Comparison of ENCODE assay signal across 25 cellular contexts in the genomic region with DNA sequence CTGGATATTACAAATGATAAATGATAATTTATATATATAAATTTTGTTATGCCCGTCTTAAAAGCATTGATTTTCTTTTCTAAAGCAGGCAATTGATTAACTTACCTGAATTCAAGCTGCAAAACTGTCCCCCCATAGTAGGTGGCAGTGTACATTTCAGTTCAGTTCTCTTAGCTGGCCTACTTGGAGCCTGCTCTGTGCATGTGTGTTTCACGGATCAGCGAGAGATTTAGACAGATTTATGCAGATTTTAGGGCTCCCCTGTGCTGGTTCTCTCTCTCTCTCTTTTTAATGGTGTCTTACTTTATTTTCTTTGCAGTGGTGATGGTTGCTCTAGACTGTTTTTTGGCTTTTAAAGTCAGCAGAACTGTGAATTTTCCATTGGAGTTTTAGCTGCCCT. TPM values are rescaled to one million over a fixed set of nuclear protein-coding genes. Genes with fewer than 3 reads are reported as not detected.
DNase-seq lines count a peak whose midpoint lies in the region; FAIRE-seq and TF ChIP-seq lines count a peak whose summit lies in the region.
"Had no signal": no experiment of that assay in that cellular context is flagged by ENCODE, and none has a peak within 500 bp of the region (broad histone marks: within the 10 kb centered on the region; RNA-seq: fewer than 3 reads in every experiment).

No MANE protein-coding gene starts in this region.

- peaks cover 0 to 5% of the 10 kb centered on the region in 2 donors for H3K27me3 Mint-ChIP-seq in CD8-positive, alpha-beta memory T cell
- H3K27me3 Mint-ChIP-seq: CD4-positive, alpha-beta T cell had no signal

- H3K9ac ChIP-seq in SK-N-MC (ENCODE audit: insufficient read length) (no peak overlapping the region), kidney (ENCODE audit: low read length in 2 of 2) (no peak overlapping the region), smooth muscle cell (ENCODE audit: low read depth) (no peak overlapping the region)

- no peak overlapping the region for H2AFZ ChIP-seq in smooth muscle cell (ENCODE audit: low read depth)

- no peaks in the 10 kb centered on the region for H3K4me1 Mint-ChIP-seq in CD8-positive, alpha-beta memory T cell
- H3K4me1 Mint-ChIP-seq: activated naive CD8-positive, alpha-beta T cell treated with anti-CD3 and anti-CD28 coated beads, Interleukin-2, amount 10 ng/mL, durations not matched to agents 7 days and 5 days had no signal

- 85% methylated on average over 3 of the region's 3 CpGs for WGBS in smooth muscle cell (ENCODE audit: low lambda C conversion rate)

- peaks cover 47% of the 10 kb centered on the region for H3K36me3 ChIP-seq in SK-N-MC (ENCODE audit: insufficient read depth, low read length)
- no peaks in the 10 kb centered on the region for H3K36me3 ChIP-seq in kidney (ENCODE audit: control insufficient read depth in 1 of 2, insufficient read depth in 2 of 2, low read length in 2 of 2)
- no peaks in the 10 kb centered on the region for H3K36me3 ChIP-seq in smooth muscle cell (ENCODE audit: low read depth)
- H3K36me3 ChIP-seq in CD8-positive, alpha-beta memory T cell (ENCODE audit: insufficient read depth, low read length): no peaks in the 10 kb centered on the region
- H3K36me3 ChIP-seq: HAP-1, lower lobe of right lung had no signal

- peaks cover 27% of the 10 kb centered on the region for H3F3A ChIP-seq in smooth muscle cell (ENCODE audit: low read depth)

- no peaks in the 10 kb centered on the region for H3K36me3 Mint-ChIP-seq in CD8-positive, alpha-beta memory T cell
- H3K36me3 Mint-ChIP-seq: activated naive CD8-positive, alpha-beta T cell treated with anti-CD3 and anti-CD28 coated beads, Interleukin-2, amount 10 ng/mL, durations not matched to agents 7 days and 5 days had no signal

- peak overlapping the region; percentile 63 for H3K27ac ChIP-seq in SK-N-MC
- H3K27ac ChIP-seq in kidney (ENCODE audit: low read depth in 2 of 2, low read length in 2 of 2): peak overlapping the region; percentile 11 to 17
- peak overlapping the region; percentile 3 for H3K27ac ChIP-seq in smooth muscle cell (ENCODE audit: low read depth)
- H3K27ac ChIP-seq in CD8-positive, alpha-beta memory T cell (ENCODE audit: low read depth, low read length): no peak overlapping the region
- H3K27ac ChIP-seq: 22Rv1, lower lobe of right lung, testis had no signal

- no peaks in the 10 kb centered on the region for H3K9me3 ChIP-seq in SK-N-MC (ENCODE audit: low read depth, low read length)
- no peaks in the 10 kb centered on the region for H3K9me3 ChIP-seq in kidney (ENCODE audit: control insufficient read depth in 1 of 2, low read length in 2 of 2)
- no peaks in the 10 kb centered on the region for H3K9me3 ChIP-seq in smooth muscle cell (replicated peaks; ENCODE audit: low read depth)
- no peaks in the 10 kb centered on the region for H3K9me3 ChIP-seq in CD8-positive, alpha-beta memory T cell (ENCODE audit: low read length)
- H3K9me3 ChIP-seq: HAP-1, lower lobe of right lung, testis had no signal

- intact Hi-C loops in kidney (cut with DNase I): no loop called here

- peak; percentile 36 for DNase-seq in NCI-H82 (lab: John Stamatoyannopoulos, UW)
- no peak for DNase-seq in NCI-H82 treated with DMSO at 0.1 percent for 48 hours (lab: John Stamatoyannopoulos, UW; ENCODE audit: unreplicated experiment)
- no peak for DNase-seq in SK-N-MC (ENCODE audit: low read depth, low spot score)
- DNase-seq in kidney: no peak
- DNase-seq in smooth muscle cell (lab: John Stamatoyannopoulos, UW; ENCODE audit: unreplicated experiment): no peak
- DNase-seq in NCI-H1417 (lab: John Stamatoyannopoulos, UW): no peak
- no peak for DNase-seq in CD8-positive, alpha-beta memory T cell
- no peak for DNase-seq in activated gamma-delta T cell (lab: John Stamatoyannopoulos, UW)
- DNase-seq: activated naive CD8-positive, alpha-beta T cell treated with anti-CD3 and anti-CD28 coated beads, Interleukin-2, amount 10 ng/mL, durations not matched to agents 7 days and 5 days; activated T-cell treated with anti-CD3 and anti-CD28 coated beads for 4 hours; CD4-positive, alpha-beta T cell; KG1; lower lobe of right lung; NCI-H1436; NCI-H2081 treated with DMSO at 0.1 percent for 48 hours; NCI-H226; NCI-H748 treated with DMSO at 0.1 percent for 48 hours; stimulated activated naive CD8-positive, alpha-beta T cell treated with anti-CD3 and anti-CD28 coated beads, Interleukin-15, Interleukin-2, amounts not matched to agents 100 U/mL and 50 U/mL, for 24 hours; testis had no signal

- peaks cover 5 to 13% of the 10 kb centered on the region in 2 donors for H3K4me1 ChIP-seq in kidney (ENCODE audit: control insufficient read depth in 1 of 2, insufficient read depth in 1 of 2, low read depth in 1 of 2, low read length in 2 of 2)
- peaks cover 16% of the 10 kb centered on the region for H3K4me1 ChIP-seq in smooth muscle cell (ENCODE audit: low read depth)
- no peaks in the 10 kb centered on the region for H3K4me1 ChIP-seq in CD8-positive, alpha-beta memory T cell (ENCODE audit: insufficient read depth, low read length)
- H3K4me1 ChIP-seq: testis had no signal

- H3K4me3 ChIP-seq in SK-N-MC (no peak overlapping the region), kidney (ENCODE audit: low read length in 2 of 2) (no peak overlapping the region), smooth muscle cell (no peak overlapping the region)
- H3K4me3 ChIP-seq in CD8-positive, alpha-beta memory T cell (ENCODE audit: low read length): no peak overlapping the region
- H3K4me3 ChIP-seq: HAP-1, lower lobe of right lung, testis had no signal

- FAIRE-seq in kidney (lab: Jason Lieb, UNC): no peak
- FAIRE-seq: endothelial cell of umbilical vein, islet of Langerhans, TTC549 had no signal

- peaks cover 74% of the 10 kb centered on the region for H4K20me1 ChIP-seq in smooth muscle cell (ENCODE audit: low read depth)

- CTCF ChIA-PET in CD8-positive, alpha-beta memory T cell (lab: Charles Lee): no interaction called here

- peaks cover 100% of the 10 kb centered on the region for H3K79me2 ChIP-seq in smooth muscle cell (ENCODE audit: low read depth)

- H3K4me3 Mint-ChIP-seq in CD8-positive, alpha-beta memory T cell: no peak overlapping the region
- H3K4me3 Mint-ChIP-seq: activated naive CD8-positive, alpha-beta T cell treated with anti-CD3 and anti-CD28 coated beads, Interleukin-2, amount 10 ng/mL, durations not matched to agents 7 days and 5 days; CD4-positive, alpha-beta T cell; T-helper 1 cell treated with Interleukin-12 subunit alpha and Interleukin-12 subunit beta and Interleukin-4 antibody, amounts not matched to agents 30 μg/mL and 1 μg/mL, for 36 hours had no signal

- H3K27ac Mint-ChIP-seq in CD8-positive, alpha-beta memory T cell: peak overlapping the region in 1 of 8 donors; percentile 5
- H3K27ac Mint-ChIP-seq: activated naive CD8-positive, alpha-beta T cell treated with anti-CD3 and anti-CD28 coated beads, Interleukin-2, amount 10 ng/mL, durations not matched to agents 7 days and 5 days; CD4-positive, alpha-beta T cell; T-helper 1 cell treated with Interleukin-12 subunit alpha and Interleukin-12 subunit beta and Interleukin-4 antibody, amounts not matched to agents 30 μg/mL and 1 μg/mL, for 36 hours had no signal

- TF ChIP-seq CTCF in kidney (IDR thresholded peaks at IDR 0.05; ENCODE audit: borderline replicate concordance, extremely low read depth, insufficient read depth) (no peak), smooth muscle cell (IDR thresholded peaks at IDR 0.05; ENCODE audit: borderline replicate concordance, insufficient read depth, poor library complexity, severe bottlenecking) (no peak)

- H3K9me3 Mint-ChIP-seq in CD8-positive, alpha-beta memory T cell: no peaks in the 10 kb centered on the region
- H3K9me3 Mint-ChIP-seq: activated naive CD8-positive, alpha-beta T cell treated with anti-CD3 and anti-CD28 coated beads, Interleukin-2, amount 10 ng/mL, durations not matched to agents 7 days and 5 days; CD4-positive, alpha-beta T cell; T-helper 1 cell treated with Interleukin-12 subunit alpha and Interleukin-12 subunit beta and Interleukin-4 antibody, amounts not matched to agents 30 μg/mL and 1 μg/mL, for 36 hours had no signal

- POLR2A ChIA-PET in CD8-positive, alpha-beta memory T cell (lab: Charles Lee): no interaction called here

- no peaks in the 10 kb centered on the region for H3K27me3 ChIP-seq in smooth muscle cell (ENCODE audit: low read depth)
- no peaks in the 10 kb centered on the region for H3K27me3 ChIP-seq in CD8-positive, alpha-beta memory T cell (ENCODE audit: insufficient read depth, low read length, poor library complexity, severe bottlenecking)
- H3K27me3 ChIP-seq: testis had no signal

- peak overlapping the region; percentile 22 for H3K4me2 ChIP-seq in smooth muscle cell

RNA-seq across cellular contexts. Expression of a gene that starts 30.7 kb away (rescaled TPM):
- total RNA-seq in kidney: 315 TPM
- 72.7 TPM for polyA plus RNA-seq in kidney (ENCODE audit: insufficient read depth, low read depth, low replicate concordance)
- 389 and 417 TPM in 2 replicates for total RNA-seq in smooth muscle cell
- polyA plus RNA-seq in smooth muscle cell: 149 and 151 TPM in 2 replicates
- 10 to 100 TPM; 12.8 to 13.2 TPM for total RNA-seq in CD8-positive, alpha-beta memory T cell
- polyA plus RNA-seq in CD8-positive, alpha-beta memory T cell: 0.18 TPM

Comparison
In these comparisons a context has a peak if more than half of its experiments do, and no peak if none do; other contexts are left out.
1. RNA of a gene that starts 30.7 kb away (total RNA-seq): 389 to 417 TPM in smooth muscle cell and 315 TPM in kidney (single experiment); 12.8 to 13.2 TPM in CD8-positive, alpha-beta memory T cell; every median in the first group is over 10 times any median in the second.